In genomic region chr22:19084586-19084985, GRCh38 we compare ENCODE assay signal across 7 cellular contexts. TPM values are rescaled to one million over a fixed set of nuclear protein-coding genes. Genes with fewer than 3 reads are reported as not detected.
"Had no signal": no experiment of that assay in that cellular context is flagged by ENCODE, and none has a peak within 500 bp of the region (broad histone marks: within the 10 kb centered on the region; RNA-seq: fewer than 3 reads in every experiment).

No MANE protein-coding gene starts in this region.

RNA-seq across cellular contexts. Expression of gene TSSK2, which starts 46.5 kb away (rescaled TPM):
- total RNA-seq: GM23248, H4, H7, HFFc6, HT-29, IMR-90, K562 had no signal
- polyA plus RNA-seq: GM23248, IMR-90 had no signal
